1 cellular context compared by ENCODE assay signal in the genomic region with DNA sequence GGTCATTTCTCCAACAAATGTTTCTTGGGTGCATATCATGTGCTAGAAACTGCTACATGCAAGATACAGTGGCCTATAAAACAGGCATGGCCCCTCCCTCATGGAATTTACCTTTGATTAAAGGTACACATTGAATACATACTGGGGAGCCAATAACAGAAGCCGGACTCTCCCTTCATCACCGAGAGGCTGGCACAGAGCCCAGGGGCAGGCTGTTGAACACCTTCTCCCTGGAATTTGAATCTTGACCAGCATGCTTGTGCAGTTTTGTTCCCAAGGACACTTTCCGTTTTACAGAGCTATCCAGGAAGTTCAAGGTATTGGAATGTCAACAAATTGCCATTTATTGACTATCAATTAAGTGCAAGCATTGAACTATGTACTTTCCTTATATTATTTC.
TF ChIP-seq lines count a peak whose summit lies in the region.

No MANE protein-coding gene starts in this region.

TF ChIP-seq in HepG2, 621 proteins besides CTCF, POLR2A, EP300 and RAD21 (continued from another document and continues in another):
- TF ChIP-seq PRDM10 (CRISPR knock-in tag; IDR thresholded peaks at IDR 0.05; ENCODE audit: low read depth) (no peak), ZNF598 (CRISPR knock-in tag; IDR thresholded peaks at IDR 0.05; ENCODE audit: borderline replicate concordance) (no peak), NCOA2 (CRISPR knock-in tag; IDR thresholded peaks at IDR 0.05) (peak; percentile 76), ZNF12 (CRISPR knock-in tag; IDR thresholded peaks at IDR 0.05) (no peak), THAP11 (CRISPR knock-in tag; IDR thresholded peaks at IDR 0.05) (no peak), SP5 (CRISPR knock-in tag; IDR thresholded peaks at IDR 0.05; ENCODE audit: borderline replicate concordance, low read depth) (0 out of 2 replicates have a peak, but pooled peaks have one; percentile 17), ZBTB1 (CRISPR knock-in tag; IDR thresholded peaks at IDR 0.05; ENCODE audit: borderline replicate concordance) (no peak), LCORL (IDR thresholded peaks at IDR 0.05) (no peak), LCORL (CRISPR knock-in tag; IDR thresholded peaks at IDR 0.05) (no peak; the same call in 1 of the 2 replicates), ZNF607 (CRISPR knock-in tag; IDR thresholded peaks at IDR 0.05; ENCODE audit: borderline replicate concordance) (no peak), ZNF720 (CRISPR knock-in tag; IDR thresholded peaks at IDR 0.05) (no peak), ZNF180 (CRISPR knock-in tag; IDR thresholded peaks at IDR 0.05; ENCODE audit: borderline replicate concordance, low read depth) (no peak), BRCA1 (CRISPR knock-in tag; IDR thresholded peaks at IDR 0.05) (no peak), PPARG (CRISPR knock-in tag; conservative IDR thresholded peaks at IDR 0.05) (no peak; the same call in 1 of the 2 replicates), CC2D1A (CRISPR knock-in tag; IDR thresholded peaks at IDR 0.05) (no peak), PAXIP1 (CRISPR knock-in tag; conservative IDR thresholded peaks at IDR 0.05) (peak; percentile 75), GMEB1 (CRISPR knock-in tag; IDR thresholded peaks at IDR 0.05; ENCODE audit: borderline replicate concordance) (no peak), TAF1 (CRISPR knock-in tag; IDR thresholded peaks at IDR 0.05) (no peak), TSC22D2 (CRISPR knock-in tag; IDR thresholded peaks at IDR 0.05; ENCODE audit: borderline replicate concordance) (no peak), HIVEP1 (CRISPR knock-in tag; IDR thresholded peaks at IDR 0.05) (no peak), HOXA5 (CRISPR knock-in tag; IDR thresholded peaks at IDR 0.05) (no peak), SRSF4 (IDR thresholded peaks at IDR 0.05; ENCODE audit: low read depth, low read length, poor library complexity, severe bottlenecking) (no peak), MED8 (CRISPR knock-in tag; IDR thresholded peaks at IDR 0.05; ENCODE audit: insufficient replicate concordance) (no peak), ZNF639 (CRISPR knock-in tag; conservative IDR thresholded peaks at IDR 0.05) (no peak), ZNF383 (CRISPR knock-in tag; IDR thresholded peaks at IDR 0.05; ENCODE audit: borderline replicate concordance) (no peak), FIP1L1 (IDR thresholded peaks at IDR 0.05; ENCODE audit: borderline replicate concordance, insufficient read depth, low read depth, low read length) (no peak), POLR2G (IDR thresholded peaks at IDR 0.05; ENCODE audit: low read depth, low read length) (no peak), TARDBP (CRISPR knock-in tag; IDR thresholded peaks at IDR 0.05) (no peak), HOXA3 (CRISPR knock-in tag; IDR thresholded peaks at IDR 0.05) (no peak), HMGXB4 (CRISPR knock-in tag; IDR thresholded peaks at IDR 0.05; ENCODE audit: borderline replicate concordance in 1 of 2, low read depth in 1 of 2) (0 out of 4 replicates have a peak, but pooled peaks of 1 of the 2 experiments have one; percentile 24), ZMYM4 (CRISPR knock-in tag; IDR thresholded peaks at IDR 0.05) (peak; percentile 65), ZNF138 (CRISPR knock-in tag; IDR thresholded peaks at IDR 0.05; ENCODE audit: low read depth) (no peak), ZNF724P (CRISPR knock-in tag; IDR thresholded peaks at IDR 0.05; ENCODE audit: borderline replicate concordance) (no peak), MAFK (conservative IDR thresholded peaks at IDR 0.05 in 1 of 2, IDR thresholded peaks at IDR 0.05 in 1 of 2; ENCODE audit: low read length in 2 of 2) (no peak), SOX13 (IDR thresholded peaks at IDR 0.05) (0 out of 2 replicates have a peak, but pooled peaks have one; percentile 18), SOX13 (CRISPR knock-in tag; conservative IDR thresholded peaks at IDR 0.05 in 1 of 2, IDR thresholded peaks at IDR 0.05 in 1 of 2) (peak in 1 of 2 experiments; percentile 76; a peak in 2 of 4 replicates), FOSL2 (CRISPR knock-in tag; IDR thresholded peaks at IDR 0.05) (0 out of 2 replicates have a peak, but pooled peaks have one; percentile 10), ZFX (CRISPR knock-in tag; IDR thresholded peaks at IDR 0.05; ENCODE audit: low read depth) (0 out of 2 replicates have a peak, but pooled peaks have one; percentile 32), ZNF710 (CRISPR knock-in tag; IDR thresholded peaks at IDR 0.05; ENCODE audit: borderline replicate concordance) (no peak), EHMT2 (IDR thresholded peaks at IDR 0.05; ENCODE audit: borderline replicate concordance, low read depth, low read length) (no peak), ZNF615 (CRISPR knock-in tag; IDR thresholded peaks at IDR 0.05; ENCODE audit: borderline replicate concordance) (no peak), ZBTB20 (CRISPR knock-in tag; IDR thresholded peaks at IDR 0.05; ENCODE audit: borderline replicate concordance, low read depth) (peak; percentile 80; the same call in 1 of the 2 replicates), ZKSCAN5 (CRISPR knock-in tag; IDR thresholded peaks at IDR 0.05) (no peak), ZC3H13 (CRISPR knock-in tag; IDR thresholded peaks at IDR 0.05) (no peak), CHD2 (IDR thresholded peaks at IDR 0.05; ENCODE audit: low read depth, low read length) (no peak), SNAI1 (CRISPR knock-in tag; IDR thresholded peaks at IDR 0.05; ENCODE audit: borderline replicate concordance) (0 out of 2 replicates have a peak, but pooled peaks have one; percentile 56), ZNF703 (CRISPR knock-in tag; IDR thresholded peaks at IDR 0.05; ENCODE audit: borderline replicate concordance) (no peak)
- TF ChIP-seq, protein P1, sequence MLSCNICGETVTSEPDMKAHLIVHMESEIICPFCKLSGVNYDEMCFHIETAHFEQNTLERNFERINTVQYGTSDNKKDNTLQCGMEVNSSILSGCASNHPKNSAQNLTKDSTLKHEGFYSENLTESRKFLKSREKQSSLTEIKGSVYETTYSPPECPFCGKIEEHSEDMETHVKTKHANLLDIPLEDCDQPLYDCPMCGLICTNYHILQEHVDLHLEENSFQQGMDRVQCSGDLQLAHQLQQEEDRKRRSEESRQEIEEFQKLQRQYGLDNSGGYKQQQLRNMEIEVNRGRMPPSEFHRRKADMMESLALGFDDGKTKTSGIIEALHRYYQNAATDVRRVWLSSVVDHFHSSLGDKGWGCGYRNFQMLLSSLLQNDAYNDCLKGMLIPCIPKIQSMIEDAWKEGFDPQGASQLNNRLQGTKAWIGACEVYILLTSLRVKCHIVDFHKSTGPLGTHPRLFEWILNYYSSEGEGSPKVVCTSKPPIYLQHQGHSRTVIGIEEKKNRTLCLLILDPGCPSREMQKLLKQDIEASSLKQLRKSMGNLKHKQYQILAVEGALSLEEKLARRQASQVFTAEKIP (CRISPR knock-in tag; IDR thresholded peaks at IDR 0.05; ENCODE audit: borderline replicate concordance), result no peak
